9 cellular contexts compared by ENCODE assay signal in genomic region chr17:63082273-63082861, GRCh38.
DNase-seq lines count a peak whose midpoint lies in the region; ATAC-seq and TF ChIP-seq lines count a peak whose summit lies in the region.
"Had no signal": no experiment of that assay in that cellular context is flagged by ENCODE, and none has a peak within 500 bp of the region (broad histone marks: within the 10 kb centered on the region; RNA-seq: fewer than 3 reads in every experiment).

No MANE protein-coding gene starts in this region.

- DNase-seq in CD14-positive monocyte (ENCODE audit: low spot score) (no peak), KBM-7 (peak; percentile 58), astrocyte of the spinal cord (ENCODE audit: low read depth, low spot score) (peak; percentile 59), right lobe of liver (no peak), inferior parietal cortex (ENCODE audit: extremely low spot score) (no peak), MG63 (no peak)
- DNase-seq: stimulated activated naive CD4-positive, alpha-beta T cell treated with Interleukin-2 at 50 U/mL for 16 hours had no signal

- H3K9me3 Mint-ChIP-seq in CD14-positive monocyte, result peaks cover 3 to 7% (median 6%) of the 10 kb centered on the region in 7 donors

- H3K27ac Mint-ChIP-seq in CD14-positive monocyte, result peak overlapping the region in 1 of 7 donors; percentile 71

- H3K36me3 ChIP-seq in right lobe of liver (no peaks in the 10 kb centered on the region), MG63 (no peaks in the 10 kb centered on the region)

- 79% methylated on average over 2 of the region's 2 CpGs for WGBS in right lobe of liver (ENCODE audit: insufficient coverage, low coverage, low lambda C conversion rate, missing lambda C conversion rate)

- H3K27me3 ChIP-seq in right lobe of liver (no peaks in the 10 kb centered on the region), MG63 (no peaks in the 10 kb centered on the region)

- intact Hi-C loops in CD14-positive monocyte (cut with micrococcal nuclease), result loop anchor here (5.0 kb wide), 1 partner anchor 325 kb away; no protein-coding TSS in a partner anchor
- intact Hi-C loops in right lobe of liver (cut with DNase I), result no loop called here

- H3K4me3 ChIP-seq in astrocyte of the spinal cord (ENCODE audit: low read depth, low read length) (no peak overlapping the region), right lobe of liver (no peak overlapping the region), MG63 (no peak overlapping the region)

- H3K9me3 ChIP-seq in right lobe of liver (no peaks in the 10 kb centered on the region), MG63 (peaks cover 9% of the 10 kb centered on the region)

- peaks cover 4% of the 10 kb centered on the region for H3K4me1 Mint-ChIP-seq in CD14-positive monocyte

- in situ Hi-C loops in KBM-7 (cut with MboI; ENCODE audit: low pct_unique_long_range_greater_than_20kb, low sequenced_read_pairs) (no loop called here), astrocyte of the spinal cord (cut with HindIII; ENCODE audit: low sequenced_read_pairs) (no loop called here)

- no peak overlapping the region for H3K27ac ChIP-seq in right lobe of liver

- no peaks in the 10 kb centered on the region for H3K27me3 Mint-ChIP-seq in CD14-positive monocyte (ENCODE audit: low read depth in 3 of 3)

- H3K4me3 Mint-ChIP-seq in CD14-positive monocyte, result no peak overlapping the region

- H3K36me3 Mint-ChIP-seq in CD14-positive monocyte, result peaks cover 0 to 5% of the 10 kb centered on the region in 2 donors

- no peak for TF ChIP-seq POLR2A in right lobe of liver (IDR thresholded peaks at IDR 0.05)

- TF ChIP-seq CTCF in CD14-positive monocyte (IDR thresholded peaks at IDR 0.05) (peak; percentile 57), astrocyte of the spinal cord (IDR thresholded peaks at IDR 0.05; ENCODE audit: low read depth, low read length) (peak; percentile 48), right lobe of liver (IDR thresholded peaks at IDR 0.05) (peak; percentile 24 to 50 (median 36))

- H3K4me1 ChIP-seq in right lobe of liver, result no peaks in the 10 kb centered on the region

- ATAC-seq in right lobe of liver, result no peak
- no peak for ATAC-seq in HG02763 (IDR thresholded peaks at IDR 0.05; ENCODE audit: unreplicated experiment)
- no peak for ATAC-seq in HG03354 (IDR thresholded peaks at IDR 0.05; ENCODE audit: poor library complexity, severe bottlenecking, unreplicated experiment)

Comparison
In these comparisons a context has a peak if more than half of its experiments do, and no peak if none do; other contexts are left out.
1. DNase-seq: peak in KBM-7 (single experiment) and astrocyte of the spinal cord (single experiment); none in CD14-positive monocyte (single experiment), right lobe of liver (0 of 3), inferior parietal cortex (single experiment) and MG63 (single experiment).
2. intact Hi-C loops: an anchor here in CD14-positive monocyte (5.0 kb wide); none called in right lobe of liver.
3. Peak in every context shown above with its lines, with median percentiles within 50 percentile points of each other: CTCF ChIP-seq.